ENCODE assay signal across 1 cellular context in the genomic region with DNA sequence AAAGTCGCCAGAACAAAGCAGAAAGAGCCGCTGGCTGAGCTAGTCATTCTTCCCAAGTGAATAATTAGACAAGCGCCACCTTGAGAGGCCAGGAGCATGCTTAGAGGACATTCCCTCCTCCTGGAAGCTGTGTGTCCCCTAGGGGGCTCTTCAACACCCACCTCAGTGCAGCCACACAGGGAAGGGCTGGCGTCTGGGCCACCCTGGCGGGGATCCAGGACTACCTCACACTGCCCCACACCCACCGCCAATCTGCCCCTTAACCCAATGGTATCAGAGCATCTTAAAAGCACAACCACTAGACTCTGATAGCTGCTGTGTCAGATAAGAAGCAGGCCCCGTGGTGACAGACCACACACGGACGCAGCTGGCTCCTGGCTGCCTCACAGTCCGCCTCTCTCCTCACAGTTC.
TF ChIP-seq lines count a peak whose summit lies in the region.

No MANE protein-coding gene starts in this region.

TF ChIP-seq in H1, 55 proteins besides CTCF, POLR2A, EP300 and RAD21 (continued from another document):
- no peak for TF ChIP-seq NANOG (IDR thresholded peaks at IDR 0.05; ENCODE audit: insufficient read depth, low read depth, low read length, poor library complexity, severe bottlenecking)
- no peak for TF ChIP-seq FOSL1 (IDR thresholded peaks at IDR 0.05; ENCODE audit: insufficient read depth, low read depth, low read length)
- TF ChIP-seq SP4 (IDR thresholded peaks at IDR 0.05; ENCODE audit: low read length) = no peak
- TF ChIP-seq, protein P1, sequence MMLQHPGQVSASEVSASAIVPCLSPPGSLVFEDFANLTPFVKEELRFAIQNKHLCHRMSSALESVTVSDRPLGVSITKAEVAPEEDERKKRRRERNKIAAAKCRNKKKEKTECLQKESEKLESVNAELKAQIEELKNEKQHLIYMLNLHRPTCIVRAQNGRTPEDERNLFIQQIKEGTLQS (IDR thresholded peaks at IDR 0.05; ENCODE audit: insufficient read depth, low read depth, low read length) = no peak
- no peak for TF ChIP-seq YY1 (IDR thresholded peaks at IDR 0.05; ENCODE audit: low read depth, low read length)
- TF ChIP-seq CREB1 (IDR thresholded peaks at IDR 0.05) = no peak
- TF ChIP-seq BACH1 (IDR thresholded peaks at IDR 0.05; ENCODE audit: low read length) = no peak
- no peak for TF ChIP-seq CBX8 (IDR thresholded peaks at IDR 0.05; ENCODE audit: borderline replicate concordance, low read depth, low read length)
- no peak for TF ChIP-seq RFX5 (IDR thresholded peaks at IDR 0.05; ENCODE audit: borderline replicate concordance, low read depth, low read length)
- TF ChIP-seq KDM5A (IDR thresholded peaks at IDR 0.05; ENCODE audit: low read length) = no peak
- no peak for TF ChIP-seq SIX5 (IDR thresholded peaks at IDR 0.05; ENCODE audit: low read depth, low read length)
